ENCODE assay signal across 36 cellular contexts in the genomic region with DNA sequence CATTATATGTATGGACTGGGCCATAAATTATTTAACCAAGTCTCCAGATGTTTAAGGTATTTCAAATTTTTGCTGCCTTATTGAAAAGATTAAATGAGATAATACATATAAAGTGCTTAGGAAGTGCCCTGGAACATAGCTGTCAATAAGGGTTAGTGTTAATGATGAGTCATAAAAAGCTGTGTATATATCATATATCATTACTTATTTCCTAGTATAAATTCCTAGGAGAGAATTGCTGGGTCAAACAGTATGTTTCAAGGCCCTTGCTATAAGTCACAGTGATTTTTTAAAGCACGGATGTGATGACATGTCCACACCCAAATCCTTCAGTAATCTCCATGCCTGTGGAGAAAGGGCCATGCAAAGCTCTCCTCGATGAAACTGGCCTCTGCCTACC.
"Had no signal": no experiment of that assay in that cellular context is flagged by ENCODE, and none has a peak within 500 bp of the region (broad histone marks: within the 10 kb centered on the region; RNA-seq: fewer than 3 reads in every experiment).

No MANE protein-coding gene starts in this region.

- H3K27ac ChIP-seq: adrenal gland, body of pancreas, cardiac muscle cell, colonic mucosa, dorsolateral prefrontal cortex, esophagus muscularis mucosa, foreskin keratinocyte, gastrocnemius medialis, heart left ventricle, WERI-Rb-1 had no signal

- H3K27ac Mint-ChIP-seq: activated B cell treated with CpG ODN at 0.5 μM for 24 hours; activated CD8-positive, alpha-beta T cell treated with anti-CD3 and anti-CD28 coated beads for 36 hours; activated naive CD4-positive, alpha-beta T cell treated with anti-CD3 and anti-CD28 coated beads for 36 hours; activated naive CD4-positive, alpha-beta T cell treated with anti-CD3 and anti-CD28 coated beads, Interleukin-2, amount 50 U/mL, for 24 hours; activated naive CD8-positive, alpha-beta T cell treated with anti-CD3 and anti-CD28 coated beads for 36 hours; activated naive CD8-positive, alpha-beta T cell treated with anti-CD3 and anti-CD28 coated beads, Interleukin-2, amount 50 U/mL, for 24 hours; activated T-helper 2 cell treated with anti-CD3 and anti-CD28 coated beads, Interferon-gamma antibody, Interleukin-2, Interleukin-4, amounts not matched to agents 10 μg/mL and 5 μg/mL and 100 μg/mL, durations not matched to agents 14 hours and 24 hours and 36 hours; dendritic cell treated with granulocyte-macrophage colony-stimulating factor and Interleukin-4, amounts not matched to agents 40 ng/mL and 50 ng/mL, for 4 days; endodermal cell; T-helper 17 cell; T-helper 2 cell treated with Interferon-gamma antibody and Interleukin-4, amounts not matched to agents 5 μg/mL and 100 μg/mL, for 36 hours had no signal

- H3K4me3 Mint-ChIP-seq: activated B cell treated with CpG ODN at 0.5 μM for 24 hours; activated CD8-positive, alpha-beta T cell treated with anti-CD3 and anti-CD28 coated beads for 36 hours; activated naive CD4-positive, alpha-beta T cell treated with anti-CD3 and anti-CD28 coated beads for 36 hours; activated naive CD4-positive, alpha-beta T cell treated with anti-CD3 and anti-CD28 coated beads, Interleukin-2, amount 50 U/mL, for 24 hours; activated naive CD8-positive, alpha-beta T cell treated with anti-CD3 and anti-CD28 coated beads for 36 hours; activated naive CD8-positive, alpha-beta T cell treated with anti-CD3 and anti-CD28 coated beads, Interleukin-2, amount 50 U/mL, for 24 hours; activated T-cell treated with anti-CD3 and anti-CD28 coated beads, Interleukin-2, amount 50 U/mL, for 4 hours; dendritic cell treated with granulocyte-macrophage colony-stimulating factor and Interleukin-4, amounts not matched to agents 40 ng/mL and 50 ng/mL, for 4 days; endodermal cell; T-helper 17 cell; T-helper 2 cell treated with Interferon-gamma antibody and Interleukin-4, amounts not matched to agents 5 μg/mL and 100 μg/mL, for 36 hours had no signal

- H3K4me1 ChIP-seq: adrenal gland, body of pancreas, colonic mucosa, esophagus muscularis mucosa, foreskin keratinocyte, gastrocnemius medialis had no signal

- H3K9me3 Mint-ChIP-seq: activated B cell treated with CpG ODN at 0.5 μM for 24 hours; activated CD8-positive, alpha-beta T cell treated with anti-CD3 and anti-CD28 coated beads for 36 hours; endodermal cell had no signal

- ATAC-seq: activated CD4-positive, CD25-positive, alpha-beta regulatory T cell treated with anti-CD3 and anti-CD28 coated beads, Interleukin-2, amount 50 U/mL, for 24 hours; activated CD8-positive, alpha-beta T cell treated with anti-CD3 and anti-CD28 coated beads for 36 hours; activated naive CD8-positive, alpha-beta T cell treated with anti-CD3 and anti-CD28 coated beads, Interleukin-2, amount 50 U/mL, for 24 hours; activated T-cell treated with anti-CD3 and anti-CD28 coated beads, Interleukin-2, amount 50 U/mL, for 4 hours; body of pancreas; foreskin keratinocyte; gastrocnemius medialis; heart left ventricle; T-helper 17 cell had no signal

- DNase-seq: activated B cell treated with CpG ODN at 0.5 μM for 24 hours; activated CD4-positive, alpha-beta T cell treated with anti-CD3 and anti-CD28 coated beads for 48 hours; activated CD4-positive, alpha-beta T cell treated with anti-CD3 and anti-CD28 coated beads, Interleukin-2, amount 50 U/mL, for 1 hour; activated CD4-positive, alpha-beta T cell treated with anti-CD3 and anti-CD28 coated beads, Interleukin-2, amount 50 U/mL, for 48 hours; activated CD8-positive, alpha-beta memory T cell treated with anti-CD3 and anti-CD28 coated beads for 24 hours; activated CD8-positive, alpha-beta T cell treated with anti-CD3 and anti-CD28 coated beads for 36 hours; activated effector memory CD4-positive, alpha-beta T cell treated with anti-CD3 and anti-CD28 coated beads, Interleukin-2, amount 50 U/mL, for 16 hours; activated naive CD4-positive, alpha-beta T cell treated with anti-CD3 and anti-CD28 coated beads for 36 hours; activated naive CD8-positive, alpha-beta T cell treated with anti-CD3 and anti-CD28 coated beads for 36 hours; activated naive CD8-positive, alpha-beta T cell treated with anti-CD3 and anti-CD28 coated beads, Interleukin-2, amount 50 U/mL, for 24 hours; activated T-cell treated with anti-CD3 and anti-CD28 coated beads, Interleukin-2, amount 50 U/mL, for 4 hours; adrenal gland; amygdala; aorta; body of pancreas; central memory CD4-positive, alpha-beta T cell; cerebellar nuclear complex; colonic mucosa; dorsolateral prefrontal cortex; effector memory CD4-positive, alpha-beta T cell; endodermal cell; foreskin keratinocyte; gastrocnemius medialis; glutamatergic neuron; heart left ventricle; hypothalamus; T-helper 17 cell; T1000; WERI-Rb-1 had no signal

- H3K36me3 ChIP-seq: adrenal gland, cardiac muscle cell, colonic mucosa, WERI-Rb-1 had no signal

- H3K9me3 ChIP-seq: adrenal gland, body of pancreas, colonic mucosa, esophagus muscularis mucosa, gastrocnemius medialis, heart left ventricle had no signal

- H3K27me3 ChIP-seq: adrenal gland, body of pancreas, cardiac muscle cell, colonic mucosa, dorsolateral prefrontal cortex, esophagus muscularis mucosa, foreskin keratinocyte, gastrocnemius medialis, heart left ventricle had no signal

- H3K4me1 Mint-ChIP-seq: activated B cell treated with CpG ODN at 0.5 μM for 24 hours had no signal

- H3K27me3 Mint-ChIP-seq: activated B cell treated with CpG ODN at 0.5 μM for 24 hours; activated CD8-positive, alpha-beta T cell treated with anti-CD3 and anti-CD28 coated beads for 36 hours; activated naive CD4-positive, alpha-beta T cell treated with anti-CD3 and anti-CD28 coated beads, Interleukin-2, amount 50 U/mL, for 24 hours; activated naive CD8-positive, alpha-beta T cell treated with anti-CD3 and anti-CD28 coated beads for 36 hours; activated naive CD8-positive, alpha-beta T cell treated with anti-CD3 and anti-CD28 coated beads, Interleukin-2, amount 50 U/mL, for 24 hours; dendritic cell treated with granulocyte-macrophage colony-stimulating factor and Interleukin-4, amounts not matched to agents 40 ng/mL and 50 ng/mL, for 4 days; T-helper 17 cell had no signal

- H3K4me3 ChIP-seq: adrenal gland, body of pancreas, cardiac muscle cell, colonic mucosa, dorsolateral prefrontal cortex, esophagus muscularis mucosa, gastrocnemius medialis, heart left ventricle had no signal
